Comparison of ENCODE assay signal across 20 cellular contexts in genomic region chr5:113242481-113243348, GRCh38.
DNase-seq lines count a peak whose midpoint lies in the region; ATAC-seq and TF ChIP-seq lines count a peak whose summit lies in the region.
"Had no signal": no experiment of that assay in that cellular context is flagged by ENCODE, and none has a peak within 500 bp of the region (broad histone marks: within the 10 kb centered on the region; RNA-seq: fewer than 3 reads in every experiment).

No MANE protein-coding gene starts in this region.

- no peak for DNase-seq in left ventricle myocardium inferior
- no peak for DNase-seq in Right ventricle myocardium inferior (ENCODE audit: missing footprints)
- peak; percentile 35 for DNase-seq in fibroblast of mammary gland (ENCODE audit: low read depth)
- DNase-seq in vagina (ENCODE audit: extremely low spot score in 2 of 2), result no peak
- DNase-seq in Caco-2, result no peak
- DNase-seq in nephron progenitor cell, result no peak
- no peak for DNase-seq in UCSD-AML1 (lab: John Stamatoyannopoulos, UW; ENCODE audit: unreplicated experiment)
- DNase-seq: activated naive CD4-positive, alpha-beta T cell treated with anti-CD3 and anti-CD28 coated beads, Interleukin-2, amount 10 ng/mL, durations not matched to agents 7 days and 5 days; activated T-cell treated with anti-CD3 and anti-CD28 coated beads, Interleukin-2, amount 50 U/mL, for 48 hours; AML-193; caudate nucleus; DMS79 treated with DMSO at 0.1 percent for 48 hours; kidney; NCI-H526; SIG-M5; stimulated activated CD4-positive, alpha-beta T cell treated with anti-CD3 and anti-CD28 coated beads, Interleukin-4, amount 100 ng/mL, for 1 hour had no signal

- no peak overlapping the region for H3K4me3 ChIP-seq in left ventricle myocardium inferior
- no peak overlapping the region for H3K4me3 ChIP-seq in fibroblast of mammary gland (ENCODE audit: control insufficient read depth, low read depth, low read length)
- H3K4me3 ChIP-seq in vagina, result no peak overlapping the region
- no peak overlapping the region for H3K4me3 ChIP-seq in Caco-2 (ENCODE audit: low read depth, low read length)

- intact Hi-C loops in left ventricle myocardium inferior (cut with micrococcal nuclease) (no loop called here), Right ventricle myocardium inferior (cut with DNase I) (no loop called here), vagina (cut with DNase I) (no loop called here), Caco-2 (cut with micrococcal nuclease; ENCODE audit: unreplicated experiment) (no loop called here)

- H3K4me1 Mint-ChIP-seq in activated T-helper 17 cell treated with anti-CD3 and anti-CD28 coated beads, Interleukin-2, amount 50 U/mL, for 72 hours, result peaks cover 4% of the 10 kb centered on the region
- H3K4me1 Mint-ChIP-seq in Caco-2 (ENCODE audit: low read depth, unreplicated experiment) (no peaks in the 10 kb centered on the region), nephron progenitor cell (peaks cover 54% of the 10 kb centered on the region)
- H3K4me1 Mint-ChIP-seq: activated naive CD4-positive, alpha-beta T cell treated with anti-CD3 and anti-CD28 coated beads, Interleukin-2, amount 10 ng/mL, durations not matched to agents 7 days and 5 days had no signal

- no peaks in the 10 kb centered on the region for H3K36me3 Mint-ChIP-seq in activated T-helper 17 cell treated with anti-CD3 and anti-CD28 coated beads, Interleukin-2, amount 50 U/mL, for 72 hours (ENCODE audit: low read depth)
- H3K36me3 Mint-ChIP-seq in Caco-2 (ENCODE audit: insufficient read depth, unreplicated experiment) (no peaks in the 10 kb centered on the region), nephron progenitor cell (ENCODE audit: low read depth) (peaks cover 9% of the 10 kb centered on the region)
- H3K36me3 Mint-ChIP-seq: activated naive CD4-positive, alpha-beta T cell treated with anti-CD3 and anti-CD28 coated beads, Interleukin-2, amount 10 ng/mL, durations not matched to agents 7 days and 5 days had no signal

- H3K27me3 ChIP-seq in left ventricle myocardium inferior (ENCODE audit: low read depth) (no peaks in the 10 kb centered on the region), vagina (no peaks in the 10 kb centered on the region), Caco-2 (replicated peaks; ENCODE audit: control insufficient read depth, insufficient read depth, low read length) (peaks cover 2% of the 10 kb centered on the region)

- peak overlapping the region; percentile 10 for H3K27ac ChIP-seq in left ventricle myocardium inferior (replicated peaks)
- H3K27ac ChIP-seq in vagina, result peak overlapping the region; percentile 32

- TF ChIP-seq CTCF in left ventricle myocardium inferior (IDR thresholded peaks at IDR 0.05; ENCODE audit: borderline replicate concordance), result no peak
- TF ChIP-seq CTCF in fibroblast of mammary gland (conservative IDR thresholded peaks at IDR 0.05; ENCODE audit: control insufficient read depth, insufficient read depth, low read depth, low read length), result no peak
- TF ChIP-seq CTCF in vagina (IDR thresholded peaks at IDR 0.05), result no peak
- TF ChIP-seq CTCF in Caco-2 (IDR thresholded peaks at IDR 0.05; ENCODE audit: insufficient read depth in 1 of 2, low read depth in 1 of 2, low read length in 1 of 2, severe bottlenecking in 1 of 2, unreplicated experiment in 1 of 2), result no peak
- no peak for TF ChIP-seq CTCF in nephron progenitor cell (IDR thresholded peaks at IDR 0.05)

- no peaks in the 10 kb centered on the region for H3K9me3 ChIP-seq in left ventricle myocardium inferior (replicated peaks)
- no peaks in the 10 kb centered on the region for H3K9me3 ChIP-seq in vagina
- H3K9me3 ChIP-seq in Caco-2, result no peaks in the 10 kb centered on the region

- no peaks in the 10 kb centered on the region for H3K9me3 Mint-ChIP-seq in activated T-helper 17 cell treated with anti-CD3 and anti-CD28 coated beads, Interleukin-2, amount 50 U/mL, for 72 hours
- no peaks in the 10 kb centered on the region for H3K9me3 Mint-ChIP-seq in Caco-2 (ENCODE audit: unreplicated experiment)
- peaks cover 2% of the 10 kb centered on the region for H3K9me3 Mint-ChIP-seq in nephron progenitor cell
- H3K9me3 Mint-ChIP-seq: activated naive CD4-positive, alpha-beta T cell treated with anti-CD3 and anti-CD28 coated beads, Interleukin-2, amount 10 ng/mL, durations not matched to agents 7 days and 5 days; stimulated activated naive CD8-positive, alpha-beta T cell treated with anti-CD3 and anti-CD28 coated beads, Interleukin-15, Interleukin-2, amounts not matched to agents 100 ng/mL and 50 ng/mL, for 24 hours had no signal

- TF ChIP-seq POLR2A in vagina (IDR thresholded peaks at IDR 0.05), result no peak

- no peaks in the 10 kb centered on the region for H3K36me3 ChIP-seq in left ventricle myocardium inferior
- no peaks in the 10 kb centered on the region for H3K36me3 ChIP-seq in vagina
- no peaks in the 10 kb centered on the region for H3K36me3 ChIP-seq in Caco-2 (ENCODE audit: control insufficient read depth, insufficient read depth, low read length)

- CTCF ChIA-PET in Caco-2 (lab: Charles Lee), result no interaction called here

- H3K4me1 ChIP-seq in left ventricle myocardium inferior, result peaks cover 96% of the 10 kb centered on the region
- H3K4me1 ChIP-seq in vagina, result peaks cover 49% of the 10 kb centered on the region
- no peaks in the 10 kb centered on the region for H3K4me1 ChIP-seq in Caco-2

- no peak overlapping the region for H3K27ac Mint-ChIP-seq in activated T-helper 17 cell treated with anti-CD3 and anti-CD28 coated beads, Interleukin-2, amount 50 U/mL, for 72 hours
- H3K27ac Mint-ChIP-seq in Caco-2 (ENCODE audit: unreplicated experiment) (no peak overlapping the region), nephron progenitor cell (no peak overlapping the region)
- H3K27ac Mint-ChIP-seq: activated naive CD4-positive, alpha-beta T cell treated with anti-CD3 and anti-CD28 coated beads, Interleukin-2, amount 10 ng/mL, durations not matched to agents 7 days and 5 days; dendritic cell treated with granulocyte-macrophage colony-stimulating factor and Interleukin-4, amounts not matched to agents 40 ng/mL and 50 ng/mL, for 4 days; stimulated activated naive CD8-positive, alpha-beta T cell treated with anti-CD3 and anti-CD28 coated beads, Interleukin-15, Interleukin-2, amounts not matched to agents 100 ng/mL and 50 ng/mL, for 24 hours; type B pancreatic cell had no signal

- ATAC-seq in Right ventricle myocardium inferior, result no peak
- peak; percentile 28 for ATAC-seq in activated T-helper 17 cell treated with anti-CD3 and anti-CD28 coated beads, Interleukin-2, amount 50 U/mL, for 72 hours (replicated peaks)

- no peak overlapping the region for H3K4me3 Mint-ChIP-seq in activated T-helper 17 cell treated with anti-CD3 and anti-CD28 coated beads, Interleukin-2, amount 50 U/mL, for 72 hours
- H3K4me3 Mint-ChIP-seq in Caco-2 (ENCODE audit: unreplicated experiment), result no peak overlapping the region
- no peak overlapping the region for H3K4me3 Mint-ChIP-seq in nephron progenitor cell
- H3K4me3 Mint-ChIP-seq: activated naive CD4-positive, alpha-beta T cell treated with anti-CD3 and anti-CD28 coated beads, Interleukin-2, amount 10 ng/mL, durations not matched to agents 7 days and 5 days; dendritic cell treated with granulocyte-macrophage colony-stimulating factor and Interleukin-4, amounts not matched to agents 40 ng/mL and 50 ng/mL, for 4 days; stimulated activated naive CD8-positive, alpha-beta T cell treated with anti-CD3 and anti-CD28 coated beads, Interleukin-15, Interleukin-2, amounts not matched to agents 100 ng/mL and 50 ng/mL, for 24 hours; type B pancreatic cell had no signal

- POLR2A ChIA-PET in Caco-2 (lab: Charles Lee), result no interaction called here

- no TSS peak for BruUV-seq in Caco-2 (replicated peaks; lab: Mats Ljungman, UMichigan)

- peaks cover 9% of the 10 kb centered on the region for H3K27me3 Mint-ChIP-seq in activated T-helper 17 cell treated with anti-CD3 and anti-CD28 coated beads, Interleukin-2, amount 50 U/mL, for 72 hours
- H3K27me3 Mint-ChIP-seq in Caco-2 (ENCODE audit: insufficient read depth, unreplicated experiment), result peaks cover 36% of the 10 kb centered on the region
- H3K27me3 Mint-ChIP-seq in nephron progenitor cell (ENCODE audit: low read depth, poor library complexity), result no peaks in the 10 kb centered on the region
- H3K27me3 Mint-ChIP-seq: type B pancreatic cell had no signal
